Comparison of ENCODE assay signal across 23 cellular contexts in genomic region chr17:46039592-46040186, GRCh38. TPM values are rescaled to one million over a fixed set of nuclear protein-coding genes. Genes with fewer than 3 reads are reported as not detected.
DNase-seq lines count a peak whose midpoint lies in the region; ATAC-seq lines count a peak whose summit lies in the region.
"Had no signal": no experiment of that assay in that cellular context is flagged by ENCODE, and none has a peak within 500 bp of the region (broad histone marks: within the 10 kb centered on the region; RNA-seq: fewer than 3 reads in every experiment).

No MANE protein-coding gene starts in this region.

- H3K4me3 Mint-ChIP-seq in activated T-cell treated with anti-CD3 and anti-CD28 coated beads, Interleukin-2, amount 50 U/mL, for 72 hours, result no peak overlapping the region
- no peak overlapping the region for H3K4me3 Mint-ChIP-seq in activated T-helper 1 cell treated with anti-CD3 and anti-CD28 coated beads, Interleukin-12 subunit alpha, Interleukin-12 subunit beta, Interleukin-2, Interleukin-4 antibody, amounts not matched to agents 30 ng/mL and 10 ng/mL and 1 ng/mL, durations not matched to agents 14 hours and 24 hours and 36 hours
- H3K4me3 Mint-ChIP-seq in stimulated activated naive B cell treated with anti-CD40 and anti-IgM and Interleukin-4, amounts not matched to agents 10 μg/mL and 1 μg/mL and 100 μg/mL, for 72 hours, result no peak overlapping the region
- H3K4me3 Mint-ChIP-seq: effector memory CD8-positive, alpha-beta T cell; naive thymus-derived CD4-positive, alpha-beta T cell had no signal

- intact Hi-C loops in activated T-helper 1 cell treated with anti-CD3 and anti-CD28 coated beads, Interleukin-12 subunit alpha, Interleukin-12 subunit beta, Interleukin-2, Interleukin-4 antibody, amounts not matched to agents 30 ng/mL and 10 ng/mL and 1 ng/mL, durations not matched to agents 14 hours and 24 hours and 36 hours (cut with micrococcal nuclease), result no loop called here
- intact Hi-C loops in left ventricle myocardium superior (cut with micrococcal nuclease), result loop anchor here (5.0 kb wide), 1 partner anchor 153 kb away; the partner anchor contains the start of gene KANSL1

- H3K9me3 Mint-ChIP-seq in activated T-cell treated with anti-CD3 and anti-CD28 coated beads, Interleukin-2, amount 50 U/mL, for 72 hours, result no peaks in the 10 kb centered on the region
- no peaks in the 10 kb centered on the region for H3K9me3 Mint-ChIP-seq in activated T-helper 1 cell treated with anti-CD3 and anti-CD28 coated beads, Interleukin-12 subunit alpha, Interleukin-12 subunit beta, Interleukin-2, Interleukin-4 antibody, amounts not matched to agents 30 ng/mL and 10 ng/mL and 1 ng/mL, durations not matched to agents 14 hours and 24 hours and 36 hours
- H3K9me3 Mint-ChIP-seq in stimulated activated naive B cell treated with anti-CD40 and anti-IgM and Interleukin-4, amounts not matched to agents 10 μg/mL and 1 μg/mL and 100 μg/mL, for 72 hours, result no peaks in the 10 kb centered on the region
- H3K9me3 Mint-ChIP-seq: activated T-helper 2 cell treated with anti-CD3 and anti-CD28 coated beads, Interferon-gamma antibody, Interleukin-2, Interleukin-4, amounts not matched to agents 10 μg/mL and 5 μg/mL and 100 μg/mL, durations not matched to agents 14 hours and 24 hours and 36 hours; effector memory CD8-positive, alpha-beta T cell had no signal

- DNase-seq in activated T-cell treated with anti-CD3 and anti-CD28 coated beads, Interleukin-2, amount 50 U/mL, for 72 hours, result no peak
- DNase-seq in activated T-cell treated with anti-CD3 and anti-CD28 coated beads, Interleukin-2, amount 50 U/mL, for 1 hour, result no peak
- no peak for DNase-seq in activated T-helper 1 cell treated with anti-CD3 and anti-CD28 coated beads, Interleukin-12 subunit alpha, Interleukin-12 subunit beta, Interleukin-2, Interleukin-4 antibody, amounts not matched to agents 30 ng/mL and 10 ng/mL and 1 ng/mL, durations not matched to agents 14 hours and 24 hours and 36 hours (ENCODE audit: low spot score)
- peak; percentile 71 for DNase-seq in left ventricle myocardium superior
- DNase-seq in stimulated activated naive B cell treated with anti-CD40 and anti-IgM and Interleukin-4, amounts not matched to agents 10 μg/mL and 1 μg/mL and 100 μg/mL, for 72 hours, result no peak
- DNase-seq in DMS53 treated with DMSO at 0.1 percent for 48 hours (lab: John Stamatoyannopoulos, UW; ENCODE audit: unreplicated experiment), result no peak
- DNase-seq: brain microvascular endothelial cell; colonic mucosa; effector memory CD8-positive, alpha-beta T cell; esophagus squamous epithelium; GM23248; naive thymus-derived CD4-positive, alpha-beta T cell; NCI-H1436; NCI-H2171 treated with DMSO at 0.1 percent for 48 hours; OCI-M1; SHP77 treated with DMSO at 0.1 percent for 48 hours had no signal

- peaks cover 11% of the 10 kb centered on the region for H3K4me1 Mint-ChIP-seq in activated T-cell treated with anti-CD3 and anti-CD28 coated beads, Interleukin-2, amount 50 U/mL, for 72 hours (ENCODE audit: low read depth)
- H3K4me1 Mint-ChIP-seq in activated T-helper 1 cell treated with anti-CD3 and anti-CD28 coated beads, Interleukin-12 subunit alpha, Interleukin-12 subunit beta, Interleukin-2, Interleukin-4 antibody, amounts not matched to agents 30 ng/mL and 10 ng/mL and 1 ng/mL, durations not matched to agents 14 hours and 24 hours and 36 hours (ENCODE audit: low read depth), result peaks cover 37% of the 10 kb centered on the region
- peaks cover 22 to 24% of the 10 kb centered on the region in 2 donors for H3K4me1 Mint-ChIP-seq in stimulated activated naive B cell treated with anti-CD40 and anti-IgM and Interleukin-4, amounts not matched to agents 10 μg/mL and 1 μg/mL and 100 μg/mL, for 72 hours

- H3K27me3 Mint-ChIP-seq in activated T-cell treated with anti-CD3 and anti-CD28 coated beads, Interleukin-2, amount 50 U/mL, for 72 hours (ENCODE audit: low read depth), result no peaks in the 10 kb centered on the region
- H3K27me3 Mint-ChIP-seq in activated T-helper 1 cell treated with anti-CD3 and anti-CD28 coated beads, Interleukin-12 subunit alpha, Interleukin-12 subunit beta, Interleukin-2, Interleukin-4 antibody, amounts not matched to agents 30 ng/mL and 10 ng/mL and 1 ng/mL, durations not matched to agents 14 hours and 24 hours and 36 hours (ENCODE audit: insufficient read depth), result no peaks in the 10 kb centered on the region
- no peaks in the 10 kb centered on the region for H3K27me3 Mint-ChIP-seq in stimulated activated naive B cell treated with anti-CD40 and anti-IgM and Interleukin-4, amounts not matched to agents 10 μg/mL and 1 μg/mL and 100 μg/mL, for 72 hours
- H3K27me3 Mint-ChIP-seq: effector memory CD8-positive, alpha-beta T cell; naive thymus-derived CD4-positive, alpha-beta T cell had no signal

- H3K27ac Mint-ChIP-seq in activated T-cell treated with anti-CD3 and anti-CD28 coated beads, Interleukin-2, amount 50 U/mL, for 72 hours, result peak overlapping the region; percentile 48
- H3K27ac Mint-ChIP-seq in activated T-helper 1 cell treated with anti-CD3 and anti-CD28 coated beads, Interleukin-12 subunit alpha, Interleukin-12 subunit beta, Interleukin-2, Interleukin-4 antibody, amounts not matched to agents 30 ng/mL and 10 ng/mL and 1 ng/mL, durations not matched to agents 14 hours and 24 hours and 36 hours, result peak overlapping the region; percentile 15
- peak overlapping the region; percentile 20 for H3K27ac Mint-ChIP-seq in stimulated activated naive B cell treated with anti-CD40 and anti-IgM and Interleukin-4, amounts not matched to agents 10 μg/mL and 1 μg/mL and 100 μg/mL, for 72 hours
- H3K27ac Mint-ChIP-seq: activated T-helper 2 cell treated with anti-CD3 and anti-CD28 coated beads, Interferon-gamma antibody, Interleukin-2, Interleukin-4, amounts not matched to agents 10 μg/mL and 5 μg/mL and 100 μg/mL, durations not matched to agents 14 hours and 24 hours and 36 hours had no signal

- ATAC-seq in activated T-cell treated with anti-CD3 and anti-CD28 coated beads, Interleukin-2, amount 50 U/mL, for 72 hours (replicated peaks in 1 of 2), result no peak
- ATAC-seq in left ventricle myocardium superior (peak; percentile 76), HG02610 (IDR thresholded peaks at IDR 0.05; ENCODE audit: unreplicated experiment) (no peak), GM21423 (IDR thresholded peaks at IDR 0.05; ENCODE audit: unreplicated experiment) (no peak)
- ATAC-seq in stimulated activated naive B cell treated with anti-CD40 and anti-IgM and Interleukin-4, amounts not matched to agents 10 μg/mL and 1 μg/mL and 100 μg/mL, for 72 hours (replicated peaks), result no peak
- ATAC-seq: effector memory CD8-positive, alpha-beta T cell; HepG2; naive thymus-derived CD4-positive, alpha-beta T cell had no signal

- peaks cover 7 to 27% of the 10 kb centered on the region in 2 donors for H3K36me3 Mint-ChIP-seq in activated T-cell treated with anti-CD3 and anti-CD28 coated beads, Interleukin-2, amount 50 U/mL, for 72 hours (ENCODE audit: insufficient read depth in 2 of 2)
- H3K36me3 Mint-ChIP-seq in activated T-helper 1 cell treated with anti-CD3 and anti-CD28 coated beads, Interleukin-12 subunit alpha, Interleukin-12 subunit beta, Interleukin-2, Interleukin-4 antibody, amounts not matched to agents 30 ng/mL and 10 ng/mL and 1 ng/mL, durations not matched to agents 14 hours and 24 hours and 36 hours (ENCODE audit: low read depth), result peaks cover 46% of the 10 kb centered on the region
- H3K36me3 Mint-ChIP-seq in stimulated activated naive B cell treated with anti-CD40 and anti-IgM and Interleukin-4, amounts not matched to agents 10 μg/mL and 1 μg/mL and 100 μg/mL, for 72 hours, result peaks cover 34 to 64% of the 10 kb centered on the region in 2 donors

RNA-seq across cellular contexts. Expression of gene STH, which starts 40.6 kb away (rescaled TPM):
- total RNA-seq in activated T-cell treated with anti-CD3 and anti-CD28 coated beads, Interleukin-2, amount 50 U/mL, for 72 hours, result not detected
- not detected in 2 replicates for total RNA-seq in activated T-helper 1 cell treated with anti-CD3 and anti-CD28 coated beads, Interleukin-12 subunit alpha, Interleukin-12 subunit beta, Interleukin-2, Interleukin-4 antibody, amounts not matched to agents 30 ng/mL and 10 ng/mL and 1 ng/mL, durations not matched to agents 14 hours and 24 hours and 36 hours
- not detected for total RNA-seq in left ventricle myocardium superior
- total RNA-seq: A673; activated T-helper 2 cell treated with anti-CD3 and anti-CD28 coated beads, Interferon-gamma antibody, Interleukin-2, Interleukin-4, amounts not matched to agents 10 μg/mL and 5 μg/mL and 100 μg/mL, durations not matched to agents 14 hours and 24 hours and 36 hours; colonic mucosa; esophagus squamous epithelium; GM23248; HepG2; naive thymus-derived CD4-positive, alpha-beta T cell; omental fat pad; ureter had no signal
